ENCODE assay signal across 1 cellular context in genomic region chr9:38067892-38068615, GRCh38.
TF ChIP-seq lines count a peak whose summit lies in the region.

No MANE protein-coding gene starts in this region.

TF ChIP-seq in HepG2, 621 proteins besides CTCF, POLR2A, EP300 and RAD21 (continued from another document):
- TF ChIP-seq ZC3H13 (CRISPR knock-in tag; IDR thresholded peaks at IDR 0.05): 0 out of 2 replicates have a peak, but pooled peaks have one; percentile 68
- peak; percentile 91; the same call in 1 of the 2 replicates for TF ChIP-seq ZNF446 (CRISPR knock-in tag; IDR thresholded peaks at IDR 0.05)
- TF ChIP-seq ZNF296 (CRISPR knock-in tag; conservative IDR thresholded peaks at IDR 0.05): no peak
- no peak for TF ChIP-seq ELF1 (CRISPR knock-in tag; IDR thresholded peaks at IDR 0.05)
- 0 out of 2 replicates have a peak, but pooled peaks have one; percentile 39 for TF ChIP-seq MTERF4 (CRISPR knock-in tag; IDR thresholded peaks at IDR 0.05)
- no peak for TF ChIP-seq NFYC (CRISPR knock-in tag; IDR thresholded peaks at IDR 0.05)
- TF ChIP-seq ZMYM2 (CRISPR knock-in tag; IDR thresholded peaks at IDR 0.05): no peak
- TF ChIP-seq ETV6 (CRISPR knock-in tag; conservative IDR thresholded peaks at IDR 0.05): no peak
- TF ChIP-seq ZNF235 (CRISPR knock-in tag; IDR thresholded peaks at IDR 0.05; ENCODE audit: borderline replicate concordance): no peak
- TF ChIP-seq ZNF546 (CRISPR knock-in tag; conservative IDR thresholded peaks at IDR 0.05): no peak
- TF ChIP-seq FOXC1 (CRISPR knock-in tag; IDR thresholded peaks at IDR 0.05; ENCODE audit: borderline replicate concordance): 0 out of 2 replicates have a peak, but pooled peaks have one; percentile 34
- TF ChIP-seq AGO2 (optimal IDR thresholded peaks at IDR 0.05; ENCODE audit: low read depth, low read length): peak; percentile 83
- TF ChIP-seq SRF (IDR thresholded peaks at IDR 0.05; ENCODE audit: low read depth, low read length): no peak
- TF ChIP-seq ETV5 (CRISPR knock-in tag; IDR thresholded peaks at IDR 0.05; ENCODE audit: borderline replicate concordance): no peak
- TF ChIP-seq, protein P1, sequence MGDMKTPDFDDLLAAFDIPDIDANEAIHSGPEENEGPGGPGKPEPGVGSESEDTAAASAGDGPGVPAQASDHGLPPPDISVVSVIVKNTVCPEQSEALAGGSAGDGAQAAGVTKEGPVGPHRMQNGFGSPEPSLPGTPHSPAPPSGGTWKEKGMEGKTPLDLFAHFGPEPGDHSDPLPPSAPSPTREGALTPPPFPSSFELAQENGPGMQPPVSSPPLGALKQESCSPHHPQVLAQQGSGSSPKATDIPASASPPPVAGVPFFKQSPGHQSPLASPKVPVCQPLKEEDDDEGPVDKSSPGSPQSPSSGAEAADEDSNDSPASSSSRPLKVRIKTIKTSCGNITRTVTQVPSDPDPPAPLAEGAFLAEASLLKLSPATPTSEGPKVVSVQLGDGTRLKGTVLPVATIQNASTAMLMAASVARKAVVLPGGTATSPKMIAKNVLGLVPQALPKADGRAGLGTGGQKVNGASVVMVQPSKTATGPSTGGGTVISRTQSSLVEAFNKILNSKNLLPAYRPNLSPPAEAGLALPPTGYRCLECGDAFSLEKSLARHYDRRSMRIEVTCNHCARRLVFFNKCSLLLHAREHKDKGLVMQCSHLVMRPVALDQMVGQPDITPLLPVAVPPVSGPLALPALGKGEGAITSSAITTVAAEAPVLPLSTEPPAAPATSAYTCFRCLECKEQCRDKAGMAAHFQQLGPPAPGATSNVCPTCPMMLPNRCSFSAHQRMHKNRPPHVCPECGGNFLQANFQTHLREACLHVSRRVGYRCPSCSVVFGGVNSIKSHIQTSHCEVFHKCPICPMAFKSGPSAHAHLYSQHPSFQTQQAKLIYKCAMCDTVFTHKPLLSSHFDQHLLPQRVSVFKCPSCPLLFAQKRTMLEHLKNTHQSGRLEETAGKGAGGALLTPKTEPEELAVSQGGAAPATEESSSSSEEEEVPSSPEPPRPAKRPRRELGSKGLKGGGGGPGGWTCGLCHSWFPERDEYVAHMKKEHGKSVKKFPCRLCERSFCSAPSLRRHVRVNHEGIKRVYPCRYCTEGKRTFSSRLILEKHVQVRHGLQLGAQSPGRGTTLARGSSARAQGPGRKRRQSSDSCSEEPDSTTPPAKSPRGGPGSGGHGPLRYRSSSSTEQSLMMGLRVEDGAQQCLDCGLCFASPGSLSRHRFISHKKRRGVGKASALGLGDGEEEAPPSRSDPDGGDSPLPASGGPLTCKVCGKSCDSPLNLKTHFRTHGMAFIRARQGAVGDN (CRISPR knock-in tag; IDR thresholded peaks at IDR 0.05): peak; percentile 6; the same call in 1 of the 2 replicates
- TF ChIP-seq MYPOP (CRISPR knock-in tag; IDR thresholded peaks at IDR 0.05): 0 out of 2 replicates have a peak, but pooled peaks have one; percentile 33
- TF ChIP-seq POGK (CRISPR knock-in tag; conservative IDR thresholded peaks at IDR 0.05): 0 out of 2 replicates have a peak, but pooled peaks have one; percentile 35
- peak; percentile 65; the same call in 1 of the 2 replicates for TF ChIP-seq ZNF777 (CRISPR knock-in tag; IDR thresholded peaks at IDR 0.05)
- TF ChIP-seq ZFP37 (CRISPR knock-in tag; IDR thresholded peaks at IDR 0.05; ENCODE audit: borderline replicate concordance): no peak
- TF ChIP-seq ADNP (CRISPR knock-in tag; IDR thresholded peaks at IDR 0.05): no peak
- peak; percentile 98 for TF ChIP-seq HNRNPLL (IDR thresholded peaks at IDR 0.05; ENCODE audit: low read depth, low read length, poor library complexity, severe bottlenecking)
- TF ChIP-seq HNRNPL (IDR thresholded peaks at IDR 0.05; ENCODE audit: low read depth, low read length): no peak
- TF ChIP-seq ZNF253 (CRISPR knock-in tag; IDR thresholded peaks at IDR 0.05; ENCODE audit: borderline replicate concordance): peak; percentile 72; the same call in 1 of the 2 replicates
- 0 out of 2 replicates have a peak, but pooled peaks have one; percentile 79 for TF ChIP-seq TMF1 (CRISPR knock-in tag; IDR thresholded peaks at IDR 0.05; ENCODE audit: low read depth)
- TF ChIP-seq ZNF772 (CRISPR knock-in tag; IDR thresholded peaks at IDR 0.05): no peak
- TF ChIP-seq ZNF441 (CRISPR knock-in tag; IDR thresholded peaks at IDR 0.05; ENCODE audit: borderline replicate concordance): peak; percentile 24; the same call in 1 of the 2 replicates
- 0 out of 2 replicates have a peak, but pooled peaks have one; percentile 42 for TF ChIP-seq TOPORS (CRISPR knock-in tag; IDR thresholded peaks at IDR 0.05)
- TF ChIP-seq, protein P2, sequence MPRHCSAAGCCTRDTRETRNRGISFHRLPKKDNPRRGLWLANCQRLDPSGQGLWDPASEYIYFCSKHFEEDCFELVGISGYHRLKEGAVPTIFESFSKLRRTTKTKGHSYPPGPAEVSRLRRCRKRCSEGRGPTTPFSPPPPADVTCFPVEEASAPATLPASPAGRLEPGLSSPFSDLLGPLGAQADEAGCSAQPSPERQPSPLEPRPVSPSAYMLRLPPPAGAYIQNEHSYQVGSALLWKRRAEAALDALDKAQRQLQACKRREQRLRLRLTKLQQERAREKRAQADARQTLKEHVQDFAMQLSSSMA (CRISPR knock-in tag; IDR thresholded peaks at IDR 0.05): no peak
